11 cellular contexts compared by ENCODE assay signal in genomic region chr22:33539902-33540751, GRCh38.
DNase-seq lines count a peak whose midpoint lies in the region; ATAC-seq and TF ChIP-seq lines count a peak whose summit lies in the region.
"Had no signal": no experiment of that assay in that cellular context is flagged by ENCODE, and none has a peak within 500 bp of the region (broad histone marks: within the 10 kb centered on the region; RNA-seq: fewer than 3 reads in every experiment).

No MANE protein-coding gene starts in this region.

- ATAC-seq in upper lobe of right lung: peak; percentile 84
- ATAC-seq: naive thymus-derived CD4-positive, alpha-beta T cell had no signal

- H3K4me1 ChIP-seq in upper lobe of right lung (peaks cover 26% of the 10 kb centered on the region), osteoblast (ENCODE audit: insufficient read depth, low read length) (no peaks in the 10 kb centered on the region)

- H3K79me2 ChIP-seq in osteoblast (ENCODE audit: insufficient read depth, low read length): no peaks in the 10 kb centered on the region

- H3K4me3 ChIP-seq in upper lobe of right lung (no peak overlapping the region), osteoblast (ENCODE audit: insufficient read depth, low read length) (no peak overlapping the region)

- H3K4me2 ChIP-seq in osteoblast (ENCODE audit: insufficient read depth, low read length): no peak overlapping the region

- H3K27ac ChIP-seq in upper lobe of right lung: peak overlapping the region; percentile 24
- H3K27ac ChIP-seq in osteoblast (ENCODE audit: low read depth, low read length): no peak overlapping the region

- intact Hi-C loops in upper lobe of right lung (cut with DNase I): no loop called here

- H3K9me3 ChIP-seq in upper lobe of right lung (no peaks in the 10 kb centered on the region), osteoblast (ENCODE audit: low read depth, low read length) (no peaks in the 10 kb centered on the region)

- H2AFZ ChIP-seq in osteoblast (ENCODE audit: low read length): no peak overlapping the region

- DNase-seq in DMS79 treated with DMSO at 0.1 percent for 48 hours (lab: John Stamatoyannopoulos, UW) (peak; percentile 18), DMS79 (lab: John Stamatoyannopoulos, UW) (no peak), epidermal melanocyte (ENCODE audit: insufficient read length, low spot score) (peak; percentile 62), medulla oblongata (ENCODE audit: extremely low spot score) (peak; percentile 62), upper lobe of right lung (peak; percentile 77), osteoblast (ENCODE audit: insufficient read length, low spot score, missing footprints) (no peak), DMS114 treated with DMSO at 0.1 percent for 48 hours (lab: John Stamatoyannopoulos, UW; ENCODE audit: unreplicated experiment) (no peak)
- DNase-seq in stimulated activated CD8-positive, alpha-beta memory T cell treated with anti-CD3 and anti-CD28 coated beads, Interleukin-4, amount 100 ng/mL, for 48 hours: no peak
- DNase-seq: activated CD8-positive, alpha-beta memory T cell treated with anti-CD3 and anti-CD28 coated beads, Interleukin-2, amount 50 U/mL, for 4 hours; effector CD8-positive, alpha-beta T cell; naive thymus-derived CD4-positive, alpha-beta T cell had no signal

- no peaks in the 10 kb centered on the region for H3K36me3 ChIP-seq in upper lobe of right lung
- no peaks in the 10 kb centered on the region for H3K36me3 ChIP-seq in osteoblast (ENCODE audit: insufficient read depth, low read length)

- no peaks in the 10 kb centered on the region for H4K20me1 ChIP-seq in osteoblast (ENCODE audit: insufficient read depth, low read length)

- H3K27me3 ChIP-seq in upper lobe of right lung: no peaks in the 10 kb centered on the region
- H3K27me3 ChIP-seq in osteoblast (ENCODE audit: insufficient read depth, low read length): no peaks in the 10 kb centered on the region

- TF ChIP-seq CTCF in upper lobe of right lung (IDR thresholded peaks at IDR 0.05): no peak
- no peak for TF ChIP-seq CTCF in osteoblast (IDR thresholded peaks at IDR 0.05; ENCODE audit: extremely low read depth, low read depth, low read length)

Comparison
In these comparisons a context has a peak if more than half of its experiments do, and no peak if none do; other contexts are left out.
1. DNase-seq: peak in DMS79 treated with DMSO at 0.1 percent for 48 hours (single experiment), epidermal melanocyte (single experiment), medulla oblongata (single experiment) and upper lobe of right lung (single experiment); none in DMS79 (single experiment), osteoblast (single experiment), stimulated activated CD8-positive, alpha-beta memory T cell treated with anti-CD3 and anti-CD28 coated beads, Interleukin-4, amount 100 ng/mL, for 48 hours (single experiment) and DMS114 treated with DMSO at 0.1 percent for 48 hours (single experiment).